18 cellular contexts compared by ENCODE assay signal in the genomic region with DNA sequence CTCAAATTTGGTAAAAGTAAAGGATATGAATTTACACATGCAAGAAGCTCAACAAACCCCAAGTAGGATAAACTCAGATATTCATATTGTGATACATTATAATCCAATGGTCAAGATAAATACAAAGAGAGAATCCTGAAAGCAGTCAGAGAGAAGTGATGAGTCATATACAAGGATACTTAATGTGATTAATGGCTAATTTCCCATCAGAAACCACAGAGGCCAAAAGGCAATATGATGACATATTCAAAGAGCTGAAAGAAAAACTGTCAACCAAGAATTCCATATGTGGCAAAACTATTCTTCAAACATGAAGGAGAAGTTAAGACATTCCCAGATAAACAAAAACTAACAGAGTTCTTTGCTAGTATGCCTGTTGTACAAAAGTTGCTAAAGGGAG. TPM values are rescaled to one million over a fixed set of nuclear protein-coding genes. Genes with fewer than 3 reads are reported as not detected.
A peak's percentile ranks its signal among the peaks of the same experiment; 100 is the strongest.
DNase-seq lines count a peak whose midpoint lies in the region; ATAC-seq and TF ChIP-seq lines count a peak whose summit lies in the region.
"Had no signal": no experiment of that assay in that cellular context is flagged by ENCODE, and none has a peak within 500 bp of the region (broad histone marks: within the 10 kb centered on the region; RNA-seq: fewer than 3 reads in every experiment).

No MANE protein-coding gene starts in this region.

- intact Hi-C loops in ovary (cut with DNase I), result no loop called here

- no peaks in the 10 kb centered on the region for H3K9me3 ChIP-seq in ovary

- no peaks in the 10 kb centered on the region for H3K36me3 ChIP-seq in ovary

- no peak overlapping the region for H3K4me3 ChIP-seq in ovary

- DNase-seq in GM04503 (ENCODE audit: low read depth), result peak; percentile 71
- DNase-seq in NCI-H226, result peak; percentile 93
- DNase-seq in dermis blood vessel endothelial cell, result peak; percentile 34
- DNase-seq in myocyte (ENCODE audit: low read depth), result peak; percentile 29
- DNase-seq in ovary, result no peak
- no peak for DNase-seq in HK-2 (ENCODE audit: unreplicated experiment)
- DNase-seq: activated CD4-positive, alpha-beta T cell treated with anti-CD3 and anti-CD28 coated beads, Interleukin-2, amount 50 U/mL, for 1 hour; activated naive CD8-positive, alpha-beta T cell treated with anti-CD3 and anti-CD28 coated beads, Interleukin-2, amount 50 U/mL, for 24 hours; activated T-cell treated with anti-CD3 and anti-CD28 coated beads, Interleukin-2, amount 50 U/mL, for 48 hours; CD8-positive, alpha-beta T cell; mesendoderm; right cardiac atrium; Right ventricle myocardium superior; stimulated activated CD4-positive, alpha-beta T cell treated with anti-CD3 and anti-CD28 coated beads, Interleukin-4, amount 100 ng/mL, for 1 hour; T-helper 9 cell; trophoblast cell had no signal

- no peak for ATAC-seq in GM21447 (IDR thresholded peaks at IDR 0.05; ENCODE audit: unreplicated experiment)
- ATAC-seq: activated naive CD8-positive, alpha-beta T cell treated with anti-CD3 and anti-CD28 coated beads, Interleukin-2, amount 50 U/mL, for 24 hours; CD8-positive, alpha-beta T cell; right cardiac atrium had no signal

- TF ChIP-seq CTCF in ovary (IDR thresholded peaks at IDR 0.05), result no peak

- no peak for TF ChIP-seq EP300 in ovary (IDR thresholded peaks at IDR 0.05)

- no peaks in the 10 kb centered on the region for H3K27me3 ChIP-seq in ovary

- TF ChIP-seq POLR2A in ovary (IDR thresholded peaks at IDR 0.05), result no peak

- no peaks in the 10 kb centered on the region for H3K4me1 ChIP-seq in ovary (ENCODE audit: insufficient read depth)

- no peak overlapping the region for H3K27ac ChIP-seq in ovary

RNA-seq across cellular contexts. Expression of a gene that starts 19.5 kb away (rescaled TPM):
- total RNA-seq in dermis blood vessel endothelial cell (26.4 TPM in 2 replicates), myocyte (9.8 and 11.7 TPM in 2 replicates), ovary (100 to 1,000 TPM in 1 of 7 donors, 10 to 100 TPM in 6; 17.3 to 126 (median 31.1) TPM)
- 37.0 TPM for polyA plus RNA-seq in myocyte (2012)
- polyA plus RNA-seq in ovary, result 10 to 100 TPM; 23.1 to 26.7 TPM

RNA-seq across cellular contexts. Expression of a gene that starts 33.2 kb away (rescaled TPM):
- total RNA-seq in dermis blood vessel endothelial cell (not detected in 2 replicates), myocyte (not detected in 2 replicates), ovary (not detected)
- not detected for polyA plus RNA-seq in myocyte (2012)
- not detected for polyA plus RNA-seq in ovary
- total RNA-seq: CD8-positive, alpha-beta T cell; H4; right cardiac atrium; Right ventricle myocardium superior had no signal
- polyA plus RNA-seq: right cardiac atrium had no signal

RNA-seq across cellular contexts. Expression of a gene that starts 46.7 kb away (rescaled TPM):
- total RNA-seq in dermis blood vessel endothelial cell, result 12.6 and 22.0 TPM in 2 replicates
- 21.0 and 25.9 TPM in 2 replicates for total RNA-seq in myocyte
- polyA plus RNA-seq in myocyte (2012), result 9.9 TPM
- 10 to 100 TPM; 23.7 to 41.5 (median 36.4) TPM for total RNA-seq in ovary
- polyA plus RNA-seq in ovary, result 10 to 100 TPM in 1 of 2 donors, 1 to 10 TPM in 1; 9.4 to 21.1 TPM

Comparison
In these comparisons a context has a peak if more than half of its experiments do, and no peak if none do; other contexts are left out.
1. DNase-seq: peak in GM04503 (single experiment), NCI-H226 (single experiment), dermis blood vessel endothelial cell (single experiment) and myocyte (single experiment); none in ovary (0 of 5) and HK-2 (single experiment).